ENCODE assay signal across 8 cellular contexts in the genomic region with DNA sequence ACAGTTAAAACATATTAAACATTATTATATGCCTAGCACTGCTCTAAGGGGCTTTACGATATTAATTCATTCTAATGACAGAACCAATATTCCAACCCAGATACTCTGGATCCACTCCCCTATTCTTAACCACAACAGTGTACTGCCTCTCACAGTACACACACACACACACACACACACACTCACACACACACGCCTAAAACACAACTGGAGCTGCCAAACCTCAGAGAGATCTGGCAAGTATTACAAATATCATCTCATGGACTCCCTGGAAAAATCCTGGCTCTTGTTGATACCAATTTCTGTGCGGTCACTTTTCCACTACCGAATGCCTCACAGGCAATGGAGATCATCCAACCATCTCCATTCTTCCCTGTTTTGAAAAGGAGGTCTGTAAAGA. TPM values are rescaled to one million over a fixed set of nuclear protein-coding genes. Genes with fewer than 3 reads are reported as not detected.
A peak's percentile ranks its signal among the peaks of the same experiment; 100 is the strongest.
DNase-seq lines count a peak whose midpoint lies in the region; ATAC-seq and TF ChIP-seq lines count a peak whose summit lies in the region.

No MANE protein-coding gene starts in this region.

- TF ChIP-seq POLR2A in gastroesophageal sphincter (IDR thresholded peaks at IDR 0.05): no peak

- WGBS in gastroesophageal sphincter (ENCODE audit: low coverage in 1 of 2), 2 donors: 44 to 45% methylated on average over 4 of the region's 4 CpGs

- peak overlapping the region; percentile 2 for H3K27ac Mint-ChIP-seq in T-helper 2 cell treated with Interferon-gamma antibody and Interleukin-4, amounts not matched to agents 5 μg/mL and 100 μg/mL, for 36 hours

- H3K27ac ChIP-seq in gastroesophageal sphincter: peak overlapping the region in 3 of 4 donors; percentile 87 to 97 (median 91)

- no peak for TF ChIP-seq EP300 in gastroesophageal sphincter (IDR thresholded peaks at IDR 0.05)

- H3K9me3 Mint-ChIP-seq in T-helper 2 cell treated with Interferon-gamma antibody and Interleukin-4, amounts not matched to agents 5 μg/mL and 100 μg/mL, for 36 hours: peaks cover 17% of the 10 kb centered on the region

- DNase-seq in GM12864 (ENCODE audit: low read depth) (no peak), sciatic nerve (ENCODE audit: low spot score) (no peak), NCI-H1092 (lab: John Stamatoyannopoulos, UW) (no peak), NCI-H774 (lab: John Stamatoyannopoulos, UW) (no peak)
- no peak for DNase-seq in T-helper 2 cell treated with Interferon-gamma antibody and Interleukin-4, amounts not matched to agents 5 μg/mL and 100 μg/mL, for 36 hours (ENCODE audit: low spot score)

- peaks cover 0 to 6% of the 10 kb centered on the region in 2 donors for H3K36me3 ChIP-seq in gastroesophageal sphincter

- no peak for TF ChIP-seq CTCF in GM12864 (IDR thresholded peaks at IDR 0.05; ENCODE audit: low read depth, low read length, missing control alignments)
- no peak for TF ChIP-seq CTCF in gastroesophageal sphincter (IDR thresholded peaks at IDR 0.05)

- peaks cover 27% of the 10 kb centered on the region for H3K4me1 Mint-ChIP-seq in T-helper 2 cell treated with Interferon-gamma antibody and Interleukin-4, amounts not matched to agents 5 μg/mL and 100 μg/mL, for 36 hours (ENCODE audit: low read depth)

- peak overlapping the region; percentile 98 for H3K4me3 ChIP-seq in GM12864 (ENCODE audit: low read depth, low read length)
- peak overlapping the region; percentile 72 to 97 for H3K4me3 ChIP-seq in gastroesophageal sphincter

- ATAC-seq in gastroesophageal sphincter: no peak
- peak; percentile 43 for ATAC-seq in sciatic nerve
- no peak for ATAC-seq in HG02973 (IDR thresholded peaks at IDR 0.05; ENCODE audit: unreplicated experiment)
- ATAC-seq in GM18867 (IDR thresholded peaks at IDR 0.05; ENCODE audit: unreplicated experiment): no peak

- peaks cover 0 to 26% (median 2%) of the 10 kb centered on the region in 3 donors for H3K4me1 ChIP-seq in gastroesophageal sphincter

- no peaks in the 10 kb centered on the region for H3K9me3 ChIP-seq in gastroesophageal sphincter

- peak overlapping the region; percentile 100 for H3K4me3 Mint-ChIP-seq in T-helper 2 cell treated with Interferon-gamma antibody and Interleukin-4, amounts not matched to agents 5 μg/mL and 100 μg/mL, for 36 hours

- intact Hi-C loops in sciatic nerve (cut with DNase I): no loop called here

- peaks cover 4% of the 10 kb centered on the region for H3K27me3 Mint-ChIP-seq in T-helper 2 cell treated with Interferon-gamma antibody and Interleukin-4, amounts not matched to agents 5 μg/mL and 100 μg/mL, for 36 hours (ENCODE audit: low read depth)

- peaks cover 29% of the 10 kb centered on the region for H3K36me3 Mint-ChIP-seq in T-helper 2 cell treated with Interferon-gamma antibody and Interleukin-4, amounts not matched to agents 5 μg/mL and 100 μg/mL, for 36 hours (ENCODE audit: low read depth)

- no peaks in the 10 kb centered on the region for H3K27me3 ChIP-seq in gastroesophageal sphincter

RNA-seq across cellular contexts. Expression of a gene that starts 1.3 kb away (rescaled TPM):
- total RNA-seq in gastroesophageal sphincter (10 to 100 TPM in 3 of 4 donors, 1 to 10 TPM in 1; 9.4 to 22.1 (median 15.5) TPM), sciatic nerve (21.7 TPM)

RNA-seq across cellular contexts. Expression of a gene that starts 33.4 kb away (rescaled TPM):
- 10 to 100 TPM; 14.5 to 22.5 (median 19.7) TPM for total RNA-seq in gastroesophageal sphincter
- 29.6 TPM for total RNA-seq in sciatic nerve
